ENCODE assay signal across 8 cellular contexts in genomic region chr6:104639671-104640070, GRCh38.
A peak's percentile ranks its signal among the peaks of the same experiment; 100 is the strongest.
DNase-seq lines count a peak whose midpoint lies in the region; ATAC-seq and TF ChIP-seq lines count a peak whose summit lies in the region.

No MANE protein-coding gene starts in this region.

- H3K36me3 Mint-ChIP-seq in glutamatergic neuron (ENCODE audit: unreplicated experiment): no peaks in the 10 kb centered on the region

- TF ChIP-seq POLR2A in thyroid gland (IDR thresholded peaks at IDR 0.05): no peak

- ATAC-seq in GM18502 (IDR thresholded peaks at IDR 0.05; ENCODE audit: poor library complexity, unreplicated experiment): peak; percentile 96
- ATAC-seq in HG02642 (IDR thresholded peaks at IDR 0.05; ENCODE audit: poor library complexity, unreplicated experiment): peak; percentile 90
- ATAC-seq in left lung: peak; percentile 74

- H3K9me3 ChIP-seq in left lung (no peaks in the 10 kb centered on the region), thyroid gland (no peaks in the 10 kb centered on the region)

- H3K27ac Mint-ChIP-seq in glutamatergic neuron (ENCODE audit: unreplicated experiment): no peak overlapping the region

- H3K9me3 Mint-ChIP-seq in glutamatergic neuron (ENCODE audit: unreplicated experiment): no peaks in the 10 kb centered on the region

- H3K27me3 Mint-ChIP-seq in glutamatergic neuron (ENCODE audit: unreplicated experiment): no peaks in the 10 kb centered on the region

- H3K27me3 ChIP-seq in left lung: no peaks in the 10 kb centered on the region
- H3K27me3 ChIP-seq in thyroid gland: no peaks in the 10 kb centered on the region

- H3K4me3 ChIP-seq in left lung (no peak overlapping the region), thyroid gland (replicated peaks in 1 of 3) (no peak overlapping the region)

- H3K4me1 ChIP-seq in left lung: peaks cover 7 to 33% of the 10 kb centered on the region in 2 donors
- peaks cover 6 to 10% of the 10 kb centered on the region in 2 donors for H3K4me1 ChIP-seq in thyroid gland

- H3K4me1 Mint-ChIP-seq in glutamatergic neuron (ENCODE audit: low read depth, unreplicated experiment): peaks cover 2% of the 10 kb centered on the region

- TF ChIP-seq CTCF in left lung (IDR thresholded peaks at IDR 0.05) (no peak), glutamatergic neuron (IDR thresholded peaks at IDR 0.05; ENCODE audit: partially characterized antibody, unreplicated experiment) (no peak), thyroid gland (IDR thresholded peaks at IDR 0.05) (no peak)

- intact Hi-C loops in left lung (cut with DNase I): no loop called here
- intact Hi-C loops in posterior cingulate gyrus (cut with DNase I): no loop called here
- intact Hi-C loops in thyroid gland (cut with DNase I): no loop called here

- H3K4me3 Mint-ChIP-seq in glutamatergic neuron (ENCODE audit: unreplicated experiment): no peak overlapping the region

- DNase-seq in NOMO-1 treated with DMSO at 0.1 percent for 48 hours (lab: John Stamatoyannopoulos, UW; ENCODE audit: unreplicated experiment): peak; percentile 97
- DNase-seq in left lung: no peak
- no peak for DNase-seq in glutamatergic neuron
- DNase-seq in posterior cingulate gyrus: no peak
- no peak for DNase-seq in thyroid gland
- no peak for DNase-seq in NCI-H1694 treated with DMSO at 0.1 percent for 48 hours (lab: John Stamatoyannopoulos, UW)

- H3K27ac ChIP-seq in left lung (peak overlapping the region; percentile 8 to 59), thyroid gland (peak overlapping the region in 1 of 3 donors; percentile 28)

- H3K36me3 ChIP-seq in left lung (no peaks in the 10 kb centered on the region), thyroid gland (no peaks in the 10 kb centered on the region)
